Comparison of ENCODE assay signal across 1 cellular context in genomic region chr20:63626424-63627128, GRCh38.
TF ChIP-seq lines count a peak whose summit lies in the region.

GMEB2 (minus strand) TSS chr20:63627101; CDS start chr20:63619397, 7,704 bp downstream.

TF ChIP-seq in HepG2, 621 proteins besides CTCF, POLR2A, EP300 and RAD21 (continued from another document and continues in another):
- TF ChIP-seq NAIF1 (CRISPR knock-in tag; IDR thresholded peaks at IDR 0.05; ENCODE audit: borderline replicate concordance) (no peak), FOSL2 (CRISPR knock-in tag; IDR thresholded peaks at IDR 0.05) (0 out of 2 replicates have a peak, but pooled peaks have one; percentile 18), HNF4G (IDR thresholded peaks at IDR 0.05; ENCODE audit: borderline replicate concordance, low read depth, low read length) (no peak), HNF4G (CRISPR knock-in tag; IDR thresholded peaks at IDR 0.05; ENCODE audit: borderline replicate concordance, low read depth) (no peak), TCF12 (IDR thresholded peaks at IDR 0.05) (no peak), TCF12 (CRISPR knock-in tag; IDR thresholded peaks at IDR 0.05) (no peak), ARHGAP35 (CRISPR knock-in tag; IDR thresholded peaks at IDR 0.05; ENCODE audit: borderline replicate concordance) (peak; percentile 53; the same call in 1 of the 2 replicates), PLSCR1 (CRISPR knock-in tag; IDR thresholded peaks at IDR 0.05; ENCODE audit: borderline replicate concordance) (peak; percentile 7; the same call in 1 of the 2 replicates), ZNF546 (CRISPR knock-in tag; conservative IDR thresholded peaks at IDR 0.05) (0 out of 2 replicates have a peak, but pooled peaks have one; percentile 83), ZNF569 (CRISPR knock-in tag; IDR thresholded peaks at IDR 0.05; ENCODE audit: borderline replicate concordance) (no peak), ZMYM3 (CRISPR knock-in tag; IDR thresholded peaks at IDR 0.05) (no peak), ZNF501 (CRISPR knock-in tag; IDR thresholded peaks at IDR 0.05) (0 out of 2 replicates have a peak, but pooled peaks have one; percentile 17), HDAC1 (CRISPR knock-in tag; IDR thresholded peaks at IDR 0.05) (no peak; the same call in none of the 2 replicates), RARG (CRISPR knock-in tag; IDR thresholded peaks at IDR 0.05; ENCODE audit: low read depth) (no peak), TIGD3 (CRISPR knock-in tag; IDR thresholded peaks at IDR 0.05; ENCODE audit: borderline replicate concordance) (no peak), ZNF597 (CRISPR knock-in tag; IDR thresholded peaks at IDR 0.05) (peak; percentile 66; the same call in 1 of the 2 replicates), YEATS4 (CRISPR knock-in tag; IDR thresholded peaks at IDR 0.05; ENCODE audit: borderline replicate concordance) (peak; percentile 85), JUND (CRISPR knock-in tag; IDR thresholded peaks at IDR 0.05) (0 out of 2 replicates have a peak, but pooled peaks have one; percentile 30), ZNF678 (CRISPR knock-in tag; IDR thresholded peaks at IDR 0.05) (no peak), ZBTB46 (CRISPR knock-in tag; IDR thresholded peaks at IDR 0.05; ENCODE audit: borderline replicate concordance) (no peak), ZBTB8A (CRISPR knock-in tag; IDR thresholded peaks at IDR 0.05; ENCODE audit: borderline replicate concordance, low read depth) (no peak; the same call in 1 of the 2 replicates), NFKB2 (CRISPR knock-in tag; IDR thresholded peaks at IDR 0.05; ENCODE audit: borderline replicate concordance) (0 out of 2 replicates have a peak, but pooled peaks have one; percentile 77), ZNF18 (CRISPR knock-in tag; IDR thresholded peaks at IDR 0.05; ENCODE audit: insufficient replicate concordance) (peak; percentile 47), TBP (CRISPR knock-in tag; IDR thresholded peaks at IDR 0.05) (peak; percentile 49; the same call in 1 of the 2 replicates), ZNF891 (CRISPR knock-in tag; IDR thresholded peaks at IDR 0.05) (peak; percentile 90), RXRA (CRISPR knock-in tag; IDR thresholded peaks at IDR 0.05) (0 out of 2 replicates have a peak, but pooled peaks have one; percentile 44), ZNF484 (CRISPR knock-in tag; IDR thresholded peaks at IDR 0.05; ENCODE audit: borderline replicate concordance, low read depth) (no peak), ZNF557 (CRISPR knock-in tag; IDR thresholded peaks at IDR 0.05) (0 out of 2 replicates have a peak, but pooled peaks have one; percentile 15), PRDM15 (CRISPR knock-in tag; IDR thresholded peaks at IDR 0.05) (0 out of 2 replicates have a peak, but pooled peaks have one; percentile 48), ZBTB38 (CRISPR knock-in tag; IDR thresholded peaks at IDR 0.05) (peak; percentile 58; the same call in 1 of the 2 replicates), SP5 (CRISPR knock-in tag; IDR thresholded peaks at IDR 0.05; ENCODE audit: borderline replicate concordance, low read depth) (0 out of 2 replicates have a peak, but pooled peaks have one; percentile 28), KLF13 (CRISPR knock-in tag; IDR thresholded peaks at IDR 0.05) (peak; percentile 46; the same call in 1 of the 2 replicates), ZSCAN25 (CRISPR knock-in tag; IDR thresholded peaks at IDR 0.05) (peak; percentile 54; the same call in 1 of the 2 replicates), MBNL3 (CRISPR knock-in tag; conservative IDR thresholded peaks at IDR 0.05) (no peak), CENPT (CRISPR knock-in tag; IDR thresholded peaks at IDR 0.05; ENCODE audit: low read depth) (0 out of 2 replicates have a peak, but pooled peaks have one; percentile 19), ZNF883 (CRISPR knock-in tag; IDR thresholded peaks at IDR 0.05; ENCODE audit: not compliant biosample characterization) (peak; percentile 78), BRCA1 (CRISPR knock-in tag; IDR thresholded peaks at IDR 0.05) (0 out of 2 replicates have a peak, but pooled peaks have one; percentile 69), ZNF264 (CRISPR knock-in tag; IDR thresholded peaks at IDR 0.05) (0 out of 2 replicates have a peak, but pooled peaks have one; percentile 20), RNF219 (CRISPR knock-in tag; IDR thresholded peaks at IDR 0.05) (no peak), ZNF784 (CRISPR knock-in tag; IDR thresholded peaks at IDR 0.05; ENCODE audit: borderline replicate concordance) (peak; percentile 61; the same call in 1 of the 2 replicates), HES4 (CRISPR knock-in tag; IDR thresholded peaks at IDR 0.05; ENCODE audit: borderline replicate concordance) (peak; percentile 85; the same call in 1 of the 2 replicates), RNF2 (conservative IDR thresholded peaks at IDR 0.05; ENCODE audit: low read depth) (0 out of 2 replicates have a peak, but pooled peaks have one; percentile 25), HMGA1 (CRISPR knock-in tag; conservative IDR thresholded peaks at IDR 0.05) (no peak), MAF1 (CRISPR knock-in tag; IDR thresholded peaks at IDR 0.05; ENCODE audit: borderline replicate concordance) (0 out of 2 replicates have a peak, but pooled peaks have one; percentile 16), ZBED4 (CRISPR knock-in tag; IDR thresholded peaks at IDR 0.05; ENCODE audit: borderline replicate concordance) (peak; percentile 49; the same call in 1 of the 2 replicates), IRX3 (CRISPR knock-in tag; IDR thresholded peaks at IDR 0.05; ENCODE audit: borderline replicate concordance, low read depth) (0 out of 2 replicates have a peak, but pooled peaks have one; percentile 2)
